In genomic region chr17:67053438-67054000, GRCh38 we compare ENCODE assay signal across 23 cellular contexts. TPM values are rescaled to one million over a fixed set of nuclear protein-coding genes. Genes with fewer than 3 reads are reported as not detected.
DNase-seq lines count a peak whose midpoint lies in the region; ATAC-seq lines count a peak whose summit lies in the region.
"Had no signal": no experiment of that assay in that cellular context is flagged by ENCODE, and none has a peak within 500 bp of the region (broad histone marks: within the 10 kb centered on the region; RNA-seq: fewer than 3 reads in every experiment).

No MANE protein-coding gene starts in this region.

- peaks cover 66 to 84% (median 68%) of the 10 kb centered on the region in 3 donors for H3K4me1 ChIP-seq in skeletal muscle tissue (ENCODE audit: control insufficient read depth in 3 of 3, insufficient read depth in 3 of 3, low read length in 3 of 3)
- H3K4me1 ChIP-seq: BE2C, HAP-1 had no signal

- peaks cover 27 to 33% (median 31%) of the 10 kb centered on the region in 3 donors for H3K36me3 ChIP-seq in skeletal muscle tissue (ENCODE audit: control insufficient read depth in 3 of 3, insufficient read depth in 3 of 3, low read length in 3 of 3)
- H3K36me3 ChIP-seq: BE2C, HAP-1 had no signal

- no peak overlapping the region for H3K4me3 ChIP-seq in skeletal muscle tissue (ENCODE audit: low read length in 3 of 3)
- H3K4me3 ChIP-seq: HAP-1 had no signal

- peaks cover 5% of the 10 kb centered on the region for H3K9me3 Mint-ChIP-seq in activated CD8-positive, alpha-beta memory T cell treated with anti-CD3 and anti-CD28 coated beads, Interleukin-2, amount 10 ng/mL, durations not matched to agents 7 days and 5 days (ENCODE audit: low read depth)

- no peaks in the 10 kb centered on the region for H3K27me3 ChIP-seq in skeletal muscle tissue (ENCODE audit: control insufficient read depth in 3 of 3, insufficient read depth in 3 of 3, low read length in 3 of 3)
- H3K27me3 ChIP-seq: BE2C had no signal

- CTCF ChIA-PET in activated CD8-positive, alpha-beta memory T cell treated with anti-CD3 and anti-CD28 coated beads, Interleukin-2, amount 10 ng/mL, durations not matched to agents 7 days and 5 days (lab: Charles Lee), result no interaction called here

- peak overlapping the region in 1 of 3 donors; percentile 57 for H3K9ac ChIP-seq in skeletal muscle tissue (ENCODE audit: low read depth in 1 of 3, low read length in 3 of 3)

- peaks cover 0 to 7% (median 0%) of the 10 kb centered on the region in 3 donors for H3K9me3 ChIP-seq in skeletal muscle tissue (ENCODE audit: control insufficient read depth in 3 of 3, low read length in 3 of 3)

- H3K27ac ChIP-seq in skeletal muscle tissue (ENCODE audit: low read depth, low read length), result peak overlapping the region; percentile 97
- H3K27ac ChIP-seq: HL-60 had no signal

- peaks cover 2% of the 10 kb centered on the region for H3K36me3 Mint-ChIP-seq in activated CD8-positive, alpha-beta memory T cell treated with anti-CD3 and anti-CD28 coated beads, Interleukin-2, amount 10 ng/mL, durations not matched to agents 7 days and 5 days

- H3K4me1 Mint-ChIP-seq in activated CD8-positive, alpha-beta memory T cell treated with anti-CD3 and anti-CD28 coated beads, Interleukin-2, amount 10 ng/mL, durations not matched to agents 7 days and 5 days, result no peaks in the 10 kb centered on the region

- ATAC-seq in activated CD8-positive, alpha-beta memory T cell treated with anti-CD3 and anti-CD28 coated beads, Interleukin-2, amount 10 ng/mL, durations not matched to agents 7 days and 5 days, result no peak
- ATAC-seq in HG02885 (IDR thresholded peaks at IDR 0.05; ENCODE audit: poor library complexity, unreplicated experiment), result no peak

- peak; percentile 50 for DNase-seq in activated CD8-positive, alpha-beta memory T cell treated with anti-CD3 and anti-CD28 coated beads for 24 hours
- DNase-seq in activated CD8-positive, alpha-beta memory T cell treated with anti-CD3 and anti-CD28 coated beads, Interleukin-2, amount 10 ng/mL, durations not matched to agents 7 days and 5 days, result no peak
- DNase-seq in D341Med (ENCODE audit: low spot score) (peak; percentile 27), ecto neural progenitor cell (ENCODE audit: low spot score) (peak; percentile 44), HK-2 (ENCODE audit: unreplicated experiment) (no peak)
- DNase-seq: BE2C; CD4-positive, alpha-beta T cell; DMS79 treated with DMSO at 0.1 percent for 48 hours; Karpas-422; NCI-H1048; NCI-H1436; NCI-H1930; NCI-H226; NCI-H82; OCI-M1; SHP77 had no signal

- no peak overlapping the region for H3K27ac Mint-ChIP-seq in activated CD8-positive, alpha-beta memory T cell treated with anti-CD3 and anti-CD28 coated beads, Interleukin-2, amount 10 ng/mL, durations not matched to agents 7 days and 5 days
- H3K27ac Mint-ChIP-seq: CD4-positive, alpha-beta T cell had no signal

- H3K4me3 Mint-ChIP-seq in activated CD8-positive, alpha-beta memory T cell treated with anti-CD3 and anti-CD28 coated beads, Interleukin-2, amount 10 ng/mL, durations not matched to agents 7 days and 5 days, result no peak overlapping the region
- H3K4me3 Mint-ChIP-seq: CD4-positive, alpha-beta T cell; IgD-negative memory B cell had no signal

- H3K27me3 Mint-ChIP-seq in activated CD8-positive, alpha-beta memory T cell treated with anti-CD3 and anti-CD28 coated beads, Interleukin-2, amount 10 ng/mL, durations not matched to agents 7 days and 5 days, result no peaks in the 10 kb centered on the region
- H3K27me3 Mint-ChIP-seq: CD4-positive, alpha-beta T cell; IgD-negative memory B cell had no signal

RNA-seq across cellular contexts. Expression of gene CACNG1, which starts 9.2 kb away (rescaled TPM):
- total RNA-seq in activated CD8-positive, alpha-beta memory T cell treated with anti-CD3 and anti-CD28 coated beads, Interleukin-2, amount 10 ng/mL, durations not matched to agents 7 days and 5 days, result not detected
- total RNA-seq in skeletal muscle tissue, result 43.3 TPM
- total RNA-seq: A172; CD4-positive, alpha-beta T cell; MCF 10A had no signal

Comparison
In these comparisons a context has a peak if more than half of its experiments do, and no peak if none do; other contexts are left out.
1. DNase-seq: peak in activated CD8-positive, alpha-beta memory T cell treated with anti-CD3 and anti-CD28 coated beads for 24 hours (single experiment), D341Med (single experiment) and ecto neural progenitor cell (single experiment); none in activated CD8-positive, alpha-beta memory T cell treated with anti-CD3 and anti-CD28 coated beads, Interleukin-2, amount 10 ng/mL, durations not matched to agents 7 days and 5 days (single experiment) and HK-2 (single experiment).
2. RNA of gene CACNG1, which starts 9.2 kb away (total RNA-seq): 43.3 TPM in skeletal muscle tissue (single experiment); not detected in activated CD8-positive, alpha-beta memory T cell treated with anti-CD3 and anti-CD28 coated beads, Interleukin-2, amount 10 ng/mL, durations not matched to agents 7 days and 5 days; every median in the first group is over 10 times any median in the second.